10 cellular contexts compared by ENCODE assay signal in genomic region chr3:161415506-161416231, GRCh38. TPM values are rescaled to one million over a fixed set of nuclear protein-coding genes. Genes with fewer than 3 reads are reported as not detected.
DNase-seq lines count a peak whose midpoint lies in the region; ATAC-seq and TF ChIP-seq lines count a peak whose summit lies in the region.
"Had no signal": no experiment of that assay in that cellular context is flagged by ENCODE, and none has a peak within 500 bp of the region (broad histone marks: within the 10 kb centered on the region; RNA-seq: fewer than 3 reads in every experiment).

No MANE protein-coding gene starts in this region.

- H3K27me3 Mint-ChIP-seq in MCF 10A (ENCODE audit: insufficient read depth, unreplicated experiment), result no peaks in the 10 kb centered on the region
- H3K27me3 Mint-ChIP-seq in activated CD8-positive, alpha-beta T cell treated with anti-CD3 and anti-CD28 coated beads for 36 hours, result no peaks in the 10 kb centered on the region

- TSS peak; percentile 76 for BruUV-seq in MCF 10A (replicated peaks; lab: Mats Ljungman, UMichigan)

- DNase-seq in HS-27A (ENCODE audit: low read depth), result peak; percentile 9
- DNase-seq in MCF 10A (ENCODE audit: unreplicated experiment), result peak; percentile 83
- peak; percentile 92 for DNase-seq in kidney glomerular epithelial cell (lab: John Stamatoyannopoulos, UW)
- no peak for DNase-seq in activated CD8-positive, alpha-beta T cell treated with anti-CD3 and anti-CD28 coated beads for 36 hours
- DNase-seq in medulla oblongata (ENCODE audit: extremely low spot score), result no peak
- DNase-seq: activated CD4-positive, alpha-beta T cell treated with anti-CD3 and anti-CD28 coated beads, Interleukin-2, amount 10 ng/mL, durations not matched to agents 24 days and 14 days; hypothalamus had no signal

- no peaks in the 10 kb centered on the region for H3K36me3 Mint-ChIP-seq in MCF 10A (ENCODE audit: insufficient read depth, unreplicated experiment)
- no peaks in the 10 kb centered on the region for H3K36me3 Mint-ChIP-seq in activated CD8-positive, alpha-beta T cell treated with anti-CD3 and anti-CD28 coated beads for 36 hours (ENCODE audit: low read depth)

- no peak for TF ChIP-seq CTCF in MCF 10A (IDR thresholded peaks at IDR 0.05; ENCODE audit: unreplicated experiment)
- no peak for TF ChIP-seq CTCF in activated CD8-positive, alpha-beta T cell treated with anti-CD3 and anti-CD28 coated beads for 36 hours (IDR thresholded peaks at IDR 0.05)

- no peak for ATAC-seq in activated CD8-positive, alpha-beta T cell treated with anti-CD3 and anti-CD28 coated beads for 36 hours
- ATAC-seq in HG02798 (IDR thresholded peaks at IDR 0.05; ENCODE audit: poor library complexity, unreplicated experiment), result no peak
- no peak for ATAC-seq in GM18907 (IDR thresholded peaks at IDR 0.05; ENCODE audit: unreplicated experiment)

- peak overlapping the region; percentile 85 for H3K27ac ChIP-seq in subcutaneous abdominal adipose tissue (ENCODE audit: low read depth, low read length)

- H3K9ac ChIP-seq in subcutaneous abdominal adipose tissue (ENCODE audit: low read length in 5 of 5), result peak overlapping the region in 4 of 5 donors; percentile 38 to 76 (median 42)

- H3K9me3 Mint-ChIP-seq in MCF 10A (ENCODE audit: unreplicated experiment), result no peaks in the 10 kb centered on the region
- no peaks in the 10 kb centered on the region for H3K9me3 Mint-ChIP-seq in activated CD8-positive, alpha-beta T cell treated with anti-CD3 and anti-CD28 coated beads for 36 hours
- H3K9me3 Mint-ChIP-seq: activated CD4-positive, alpha-beta T cell treated with anti-CD3 and anti-CD28 coated beads, Interleukin-2, amount 10 ng/mL, durations not matched to agents 24 days and 14 days had no signal

- no peaks in the 10 kb centered on the region for H3K36me3 ChIP-seq in subcutaneous abdominal adipose tissue (ENCODE audit: control insufficient read depth in 5 of 5, insufficient read depth in 5 of 5, low read length in 5 of 5)

- peaks cover 29% of the 10 kb centered on the region for H3K4me1 Mint-ChIP-seq in MCF 10A (ENCODE audit: insufficient read depth, unreplicated experiment)
- no peaks in the 10 kb centered on the region for H3K4me1 Mint-ChIP-seq in activated CD8-positive, alpha-beta T cell treated with anti-CD3 and anti-CD28 coated beads for 36 hours (ENCODE audit: low read depth)
- H3K4me1 Mint-ChIP-seq: activated CD4-positive, alpha-beta T cell treated with anti-CD3 and anti-CD28 coated beads, Interleukin-2, amount 10 ng/mL, durations not matched to agents 24 days and 14 days had no signal

- H3K4me3 ChIP-seq in subcutaneous abdominal adipose tissue (ENCODE audit: low read depth in 1 of 5, low read length in 5 of 5), result no peak overlapping the region

- H3K4me1 ChIP-seq in subcutaneous abdominal adipose tissue (ENCODE audit: control insufficient read depth in 5 of 5, insufficient read depth in 5 of 5, low read length in 5 of 5), result peaks cover 0 to 25% (median 20%) of the 10 kb centered on the region in 5 donors

- H3K4me3 Mint-ChIP-seq in MCF 10A (ENCODE audit: unreplicated experiment), result peak overlapping the region; percentile 3
- H3K4me3 Mint-ChIP-seq in activated CD8-positive, alpha-beta T cell treated with anti-CD3 and anti-CD28 coated beads for 36 hours, result no peak overlapping the region
- H3K4me3 Mint-ChIP-seq: activated CD4-positive, alpha-beta T cell treated with anti-CD3 and anti-CD28 coated beads, Interleukin-2, amount 10 ng/mL, durations not matched to agents 24 days and 14 days had no signal

- H3K27ac Mint-ChIP-seq in MCF 10A (ENCODE audit: low read depth, unreplicated experiment), result peak overlapping the region; percentile 88
- no peak overlapping the region for H3K27ac Mint-ChIP-seq in activated CD8-positive, alpha-beta T cell treated with anti-CD3 and anti-CD28 coated beads for 36 hours
- H3K27ac Mint-ChIP-seq: activated CD4-positive, alpha-beta T cell treated with anti-CD3 and anti-CD28 coated beads, Interleukin-2, amount 10 ng/mL, durations not matched to agents 24 days and 14 days had no signal

- no peaks in the 10 kb centered on the region for H3K27me3 ChIP-seq in subcutaneous abdominal adipose tissue (ENCODE audit: control insufficient read depth in 5 of 5, insufficient read depth in 4 of 5, low read length in 5 of 5)

- intact Hi-C loops in MCF 10A (cut with micrococcal nuclease), result loop anchor here (2.0 kb wide), 1 partner anchor 65 kb away; no protein-coding TSS in a partner anchor
- intact Hi-C loops in activated CD8-positive, alpha-beta T cell treated with anti-CD3 and anti-CD28 coated beads for 36 hours (cut with micrococcal nuclease), result no loop called here

- CTCF ChIA-PET in MCF 10A (lab: Yijun Ruan, JAX), result interaction anchor here (0.6 to 1.7 kb wide), 7 partner anchors 8 to 736 kb away, joined by 3 to 16 read pairs (median 4); no protein-coding TSS in a partner anchor
- CTCF ChIA-PET in activated CD8-positive, alpha-beta T cell treated with anti-CD3 and anti-CD28 coated beads for 36 hours (lab: Charles Lee), result interaction anchor here (0.9 to 1.5 kb wide), 4 partner anchors 41 to 141 kb away, joined by 3 to 6 read pairs (median 4); no protein-coding TSS in a partner anchor

- no peaks in the 10 kb centered on the region for H3K9me3 ChIP-seq in subcutaneous abdominal adipose tissue (ENCODE audit: control insufficient read depth in 5 of 5, low read length in 5 of 5)

- POLR2A ChIA-PET in MCF 10A (lab: Yijun Ruan, JAX), result interaction anchor here (0.9 to 1.4 kb wide), 6 partner anchors 9 to 738 kb away, joined by 3 to 4 read pairs (median 3); partner anchors contain the start of gene NMD3
- POLR2A ChIA-PET in activated CD8-positive, alpha-beta T cell treated with anti-CD3 and anti-CD28 coated beads for 36 hours (lab: Charles Lee), result no interaction called here

RNA-seq across cellular contexts. Expression of gene SPTSSB, which starts 44.4 kb away (rescaled TPM):
- total RNA-seq in MCF 10A (2022), result not detected in 2 replicates
- not detected for total RNA-seq in activated CD8-positive, alpha-beta T cell treated with anti-CD3 and anti-CD28 coated beads for 36 hours
- total RNA-seq: activated CD4-positive, alpha-beta T cell treated with anti-CD3 and anti-CD28 coated beads, Interleukin-2, amount 10 ng/mL, durations not matched to agents 24 days and 14 days had no signal

Comparison
In these comparisons a context has a peak if more than half of its experiments do, and no peak if none do; other contexts are left out.
1. DNase-seq: peak in HS-27A (single experiment), MCF 10A (single experiment) and kidney glomerular epithelial cell (single experiment); none in activated CD8-positive, alpha-beta T cell treated with anti-CD3 and anti-CD28 coated beads for 36 hours (single experiment) and medulla oblongata (single experiment).